ENCODE assay signal across 20 cellular contexts in genomic region chr18:76264851-76265250, GRCh38.
A peak's percentile ranks its signal among the peaks of the same experiment; 100 is the strongest.
DNase-seq lines count a peak whose midpoint lies in the region; ATAC-seq and TF ChIP-seq lines count a peak whose summit lies in the region.
"Had no signal": no experiment of that assay in that cellular context is flagged by ENCODE, and none has a peak within 500 bp of the region (broad histone marks: within the 10 kb centered on the region; RNA-seq: fewer than 3 reads in every experiment).

No MANE protein-coding gene starts in this region.

- 82 to 88% methylated on average over 10 of the region's 10 CpGs for WGBS in sigmoid colon, 2 donors

- DNase-seq in NCI-H1417 (lab: John Stamatoyannopoulos, UW) (peak in 2 of 3 experiments; percentile 21 to 54), NCI-H1417 treated with DMSO at 0.1 percent for 48 hours (lab: John Stamatoyannopoulos, UW) (no peak), foreskin keratinocyte (no peak), sigmoid colon (no peak), vagina (ENCODE audit: extremely low spot score in 2 of 2) (no peak), osteocyte (ENCODE audit: extremely low spot score, unreplicated experiment) (no peak), brain microvascular endothelial cell (no peak)
- DNase-seq: activated CD4-positive, alpha-beta T cell treated with anti-CD3 and anti-CD28 coated beads, Interleukin-2, amount 10 ng/mL, durations not matched to agents 7 days and 5 days; activated CD8-positive, alpha-beta memory T cell treated with anti-CD3 and anti-CD28 coated beads, Interleukin-2, amount 50 U/mL, for 4 hours; activated naive CD8-positive, alpha-beta T cell treated with anti-CD3 and anti-CD28 coated beads for 36 hours; effector memory CD4-positive, alpha-beta T cell; IMR-90; kidney glomerular epithelial cell; naive thymus-derived CD4-positive, alpha-beta T cell; NCI-H1105 treated with DMSO at 0.1 percent for 48 hours had no signal

- H3K4me1 ChIP-seq in foreskin keratinocyte (peaks cover 3% of the 10 kb centered on the region), sigmoid colon (peaks cover 0 to 32% (median 19%) of the 10 kb centered on the region in 4 donors), vagina (peaks cover 23% of the 10 kb centered on the region)

- no peaks in the 10 kb centered on the region for H3K9me3 ChIP-seq in sigmoid colon
- H3K9me3 ChIP-seq in vagina = no peaks in the 10 kb centered on the region
- H3K9me3 ChIP-seq: BLaER1 had no signal

- no peak overlapping the region for H3K27ac Mint-ChIP-seq in osteocyte (ENCODE audit: unreplicated experiment)
- H3K27ac Mint-ChIP-seq: activated CD4-positive, alpha-beta T cell treated with anti-CD3 and anti-CD28 coated beads, Interleukin-2, amount 10 ng/mL, durations not matched to agents 7 days and 5 days; activated naive CD8-positive, alpha-beta T cell treated with anti-CD3 and anti-CD28 coated beads for 36 hours; activated T-helper 2 cell treated with anti-CD3 and anti-CD28 coated beads, Interferon-gamma antibody, Interleukin-2, Interleukin-4, amounts not matched to agents 10 μg/mL and 5 μg/mL and 100 μg/mL, durations not matched to agents 14 hours and 24 hours and 36 hours had no signal

- intact Hi-C loops in sigmoid colon (cut with DNase I) = loop anchor here (5.0 kb wide), 1 partner anchor 1063 kb away; no protein-coding TSS in a partner anchor
- intact Hi-C loops in vagina (cut with DNase I) = no loop called here

- no peaks in the 10 kb centered on the region for H3K36me3 Mint-ChIP-seq in osteocyte (ENCODE audit: unreplicated experiment)
- H3K36me3 Mint-ChIP-seq: activated naive CD8-positive, alpha-beta T cell treated with anti-CD3 and anti-CD28 coated beads for 36 hours; naive thymus-derived CD4-positive, alpha-beta T cell had no signal

- in situ Hi-C loops in brain microvascular endothelial cell (cut with HindIII; ENCODE audit: low pct_ligation_motif_present, low sequenced_read_pairs) = no loop called here

- TF ChIP-seq POLR2A in sigmoid colon (IDR thresholded peaks at IDR 0.05) (no peak), vagina (IDR thresholded peaks at IDR 0.05) (no peak)

- ATAC-seq in foreskin keratinocyte (peak; percentile 18), HG02840 (IDR thresholded peaks at IDR 0.05; ENCODE audit: low FRiP score, unreplicated experiment) (no peak)
- ATAC-seq: naive thymus-derived CD4-positive, alpha-beta T cell; SK-N-SH treated with all-trans-retinoic acid at 6 μM for 48 hours had no signal

- peaks cover under 1% of the 10 kb centered on the region for H3K27me3 Mint-ChIP-seq in osteocyte (ENCODE audit: unreplicated experiment)
- H3K27me3 Mint-ChIP-seq: activated CD4-positive, alpha-beta T cell treated with anti-CD3 and anti-CD28 coated beads, Interleukin-2, amount 10 ng/mL, durations not matched to agents 7 days and 5 days had no signal

- H3K27me3 ChIP-seq in foreskin keratinocyte (no peaks in the 10 kb centered on the region), sigmoid colon (no peaks in the 10 kb centered on the region), vagina (no peaks in the 10 kb centered on the region), brain microvascular endothelial cell (replicated peaks) (no peaks in the 10 kb centered on the region)
- H3K27me3 ChIP-seq: BLaER1 had no signal

- H3K4me3 ChIP-seq in sigmoid colon (no peak overlapping the region), vagina (no peak overlapping the region), brain microvascular endothelial cell (ENCODE audit: low read depth, low read length) (no peak overlapping the region)
- H3K4me3 ChIP-seq: BLaER1 had no signal

- H3K27ac ChIP-seq in foreskin keratinocyte = no peak overlapping the region
- H3K27ac ChIP-seq in sigmoid colon = peak overlapping the region; percentile 38 to 86 (median 80)
- peak overlapping the region; percentile 83 for H3K27ac ChIP-seq in vagina
- no peak overlapping the region for H3K27ac ChIP-seq in brain microvascular endothelial cell
- H3K27ac ChIP-seq: BLaER1, VCaP had no signal

- no peaks in the 10 kb centered on the region for H3K4me1 Mint-ChIP-seq in osteocyte (ENCODE audit: unreplicated experiment)
- H3K4me1 Mint-ChIP-seq: activated CD4-positive, alpha-beta T cell treated with anti-CD3 and anti-CD28 coated beads, Interleukin-2, amount 10 ng/mL, durations not matched to agents 7 days and 5 days had no signal

- H3K36me3 ChIP-seq in sigmoid colon = no peaks in the 10 kb centered on the region
- H3K36me3 ChIP-seq in vagina = no peaks in the 10 kb centered on the region
- no peaks in the 10 kb centered on the region for H3K36me3 ChIP-seq in brain microvascular endothelial cell (replicated peaks)
- H3K36me3 ChIP-seq: BLaER1 had no signal

- no peaks in the 10 kb centered on the region for H3K9me3 Mint-ChIP-seq in osteocyte (ENCODE audit: unreplicated experiment)
- H3K9me3 Mint-ChIP-seq: activated CD4-positive, alpha-beta T cell treated with anti-CD3 and anti-CD28 coated beads, Interleukin-2, amount 10 ng/mL, durations not matched to agents 7 days and 5 days; activated naive CD8-positive, alpha-beta T cell treated with anti-CD3 and anti-CD28 coated beads for 36 hours; activated T-helper 2 cell treated with anti-CD3 and anti-CD28 coated beads, Interferon-gamma antibody, Interleukin-2, Interleukin-4, amounts not matched to agents 10 μg/mL and 5 μg/mL and 100 μg/mL, durations not matched to agents 14 hours and 24 hours and 36 hours; naive thymus-derived CD4-positive, alpha-beta T cell had no signal

- no peak for TF ChIP-seq EP300 in sigmoid colon (IDR thresholded peaks at IDR 0.05)

- no peak overlapping the region for H3K4me3 Mint-ChIP-seq in osteocyte (ENCODE audit: unreplicated experiment)
- H3K4me3 Mint-ChIP-seq: activated CD4-positive, alpha-beta T cell treated with anti-CD3 and anti-CD28 coated beads, Interleukin-2, amount 10 ng/mL, durations not matched to agents 7 days and 5 days; activated naive CD8-positive, alpha-beta T cell treated with anti-CD3 and anti-CD28 coated beads for 36 hours had no signal

- TF ChIP-seq CTCF in foreskin keratinocyte (conservative IDR thresholded peaks at IDR 0.05) (no peak), sigmoid colon (IDR thresholded peaks at IDR 0.05) (no peak), vagina (IDR thresholded peaks at IDR 0.05) (no peak), osteocyte (IDR thresholded peaks at IDR 0.05) (no peak), brain microvascular endothelial cell (IDR thresholded peaks at IDR 0.05; ENCODE audit: low read depth, low read length, missing control alignments) (no peak)

Comparison
In these comparisons a context has a peak if more than half of its experiments do, and no peak if none do; other contexts are left out.
1. DNase-seq: peak in NCI-H1417 (2 of 3); none in NCI-H1417 treated with DMSO at 0.1 percent for 48 hours (single experiment), foreskin keratinocyte (0 of 2), sigmoid colon (single experiment), vagina (0 of 2), osteocyte (single experiment) and brain microvascular endothelial cell (single experiment).
2. H3K27ac ChIP-seq: peak in sigmoid colon (4 of 4) and vagina (single experiment); none in foreskin keratinocyte (single experiment) and brain microvascular endothelial cell (single experiment).